In genomic region chr21:30138483-30138882, GRCh38 we compare ENCODE assay signal across 4 cellular contexts.
TF ChIP-seq lines count a peak whose summit lies in the region.

No MANE protein-coding gene starts in this region.

TF ChIP-seq in HepG2, 621 proteins besides CTCF, POLR2A, EP300 and RAD21:
- TF ChIP-seq BRCA1 (CRISPR knock-in tag; IDR thresholded peaks at IDR 0.05) (no peak), ZNF101 (CRISPR knock-in tag; IDR thresholded peaks at IDR 0.05; ENCODE audit: borderline replicate concordance, low read depth) (no peak), ZNF484 (CRISPR knock-in tag; IDR thresholded peaks at IDR 0.05; ENCODE audit: borderline replicate concordance, low read depth) (no peak), ZNF550 (CRISPR knock-in tag; IDR thresholded peaks at IDR 0.05; ENCODE audit: borderline replicate concordance) (no peak), MAFF (IDR thresholded peaks at IDR 0.05; ENCODE audit: low read depth, low read length) (peak; percentile 50), MAFK (conservative IDR thresholded peaks at IDR 0.05 in 1 of 2, IDR thresholded peaks at IDR 0.05 in 1 of 2; ENCODE audit: low read length in 2 of 2) (peak in 1 of 2 experiments; percentile 72; a peak in 3 of 4 replicates), ZNF644 (CRISPR knock-in tag; IDR thresholded peaks at IDR 0.05; ENCODE audit: low read depth) (no peak), ZBTB39 (CRISPR knock-in tag; IDR thresholded peaks at IDR 0.05) (no peak), TFDP2 (CRISPR knock-in tag; IDR thresholded peaks at IDR 0.05) (no peak), DNMT3B (CRISPR knock-in tag; conservative IDR thresholded peaks at IDR 0.05) (no peak), SMARCE1 (IDR thresholded peaks at IDR 0.05; ENCODE audit: borderline replicate concordance) (no peak), PAF1 (CRISPR knock-in tag; IDR thresholded peaks at IDR 0.05) (no peak), ZNF777 (CRISPR knock-in tag; IDR thresholded peaks at IDR 0.05) (no peak)
- TF ChIP-seq, protein P1, sequence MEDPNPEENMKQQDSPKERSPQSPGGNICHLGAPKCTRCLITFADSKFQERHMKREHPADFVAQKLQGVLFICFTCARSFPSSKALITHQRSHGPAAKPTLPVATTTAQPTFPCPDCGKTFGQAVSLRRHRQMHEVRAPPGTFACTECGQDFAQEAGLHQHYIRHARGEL (CRISPR knock-in tag; IDR thresholded peaks at IDR 0.05): no peak

TF ChIP-seq in A549, 52 proteins besides CTCF, POLR2A, EP300 and RAD21:
- TF ChIP-seq NPAS2 (CRISPR knock-in tag; IDR thresholded peaks at IDR 0.05; ENCODE audit: borderline replicate concordance): no peak
- no peak for TF ChIP-seq EHMT2 (IDR thresholded peaks at IDR 0.05; ENCODE audit: low read depth)
- no peak for TF ChIP-seq KDM1A (IDR thresholded peaks at IDR 0.05; ENCODE audit: low read depth)
- peak; percentile 37 for TF ChIP-seq MAFK (IDR thresholded peaks at IDR 0.05; ENCODE audit: partially characterized antibody)
- TF ChIP-seq JUN (IDR thresholded peaks at IDR 0.05): no peak

TF ChIP-seq in IMR-90, 13 proteins besides CTCF, POLR2A, EP300 and RAD21:
- TF ChIP-seq MAFK (IDR thresholded peaks at IDR 0.05; ENCODE audit: low read depth, low read length): peak; percentile 42; the same call in 1 of the 2 replicates
- no peak for TF ChIP-seq CEBPB (IDR thresholded peaks at IDR 0.05; ENCODE audit: low read depth, low read length)

TF ChIP-seq in K562, 482 proteins besides CTCF, POLR2A, EP300 and RAD21:
- TF ChIP-seq ZNF316 (IDR thresholded peaks at IDR 0.05): peak; percentile 51; the same call in 1 of the 2 replicates
- TF ChIP-seq E2F6 (IDR thresholded peaks at IDR 0.05; ENCODE audit: borderline replicate concordance in 1 of 2, extremely low read depth in 1 of 2, insufficient read depth in 1 of 2, insufficient read length in 1 of 2, low read depth in 1 of 2, low read length in 1 of 2, poor library complexity in 1 of 2, severe bottlenecking in 1 of 2): no peak
- TF ChIP-seq SRSF9 (IDR thresholded peaks at IDR 0.05; ENCODE audit: borderline replicate concordance, low read depth, low read length): no peak
- TF ChIP-seq C11orf30 (IDR thresholded peaks at IDR 0.05; ENCODE audit: low read depth): peak; percentile 15; the same call in 1 of the 2 replicates
